1 cellular context compared by ENCODE assay signal in the genomic region with DNA sequence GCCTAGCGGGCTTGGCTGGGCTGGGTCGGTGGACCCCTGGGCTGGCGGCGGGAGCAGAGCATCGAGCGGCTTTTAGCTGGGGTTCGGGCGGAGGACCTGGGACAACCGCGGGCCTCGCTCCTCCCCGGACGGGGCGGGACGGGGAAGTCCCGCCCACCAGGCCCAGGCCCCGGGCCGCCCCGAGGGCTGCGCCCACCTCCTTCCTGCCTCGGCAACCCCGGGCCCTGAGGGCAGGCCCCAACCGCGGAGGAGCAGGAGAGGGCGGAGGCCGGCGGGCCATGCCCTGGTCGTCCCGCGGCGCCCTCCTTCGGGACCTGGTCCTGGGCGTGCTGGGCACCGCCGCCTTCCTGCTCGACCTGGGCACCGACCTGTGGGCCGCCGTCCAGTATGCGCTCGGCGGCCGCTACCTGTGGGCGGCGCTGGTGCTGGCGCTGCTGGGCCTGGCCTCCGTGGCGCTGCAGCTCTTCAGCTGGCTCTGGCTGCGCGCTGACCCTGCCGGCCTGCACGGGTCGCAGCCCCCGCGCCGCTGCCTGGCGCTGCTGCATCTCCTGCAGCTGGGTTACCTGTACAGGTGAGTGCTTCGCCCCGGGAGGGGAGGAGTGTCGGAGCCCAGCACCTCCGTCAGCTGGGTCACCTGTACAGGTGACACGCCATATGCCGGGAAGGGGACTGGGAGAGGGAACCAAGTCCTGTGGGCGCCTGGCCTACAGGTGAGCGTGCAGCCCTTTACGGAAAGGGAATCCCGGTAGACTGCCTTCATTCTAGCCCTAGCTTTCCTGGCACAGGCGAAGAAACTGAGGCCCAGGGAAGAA.
TF ChIP-seq lines count a peak whose summit lies in the region.

A gene with protein sequence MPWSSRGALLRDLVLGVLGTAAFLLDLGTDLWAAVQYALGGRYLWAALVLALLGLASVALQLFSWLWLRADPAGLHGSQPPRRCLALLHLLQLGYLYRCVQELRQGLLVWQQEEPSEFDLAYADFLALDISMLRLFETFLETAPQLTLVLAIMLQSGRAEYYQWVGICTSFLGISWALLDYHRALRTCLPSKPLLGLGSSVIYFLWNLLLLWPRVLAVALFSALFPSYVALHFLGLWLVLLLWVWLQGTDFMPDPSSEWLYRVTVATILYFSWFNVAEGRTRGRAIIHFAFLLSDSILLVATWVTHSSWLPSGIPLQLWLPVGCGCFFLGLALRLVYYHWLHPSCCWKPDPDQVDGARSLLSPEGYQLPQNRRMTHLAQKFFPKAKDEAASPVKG (plus strand): TSS at position 182 of the 812 bp plus-strand sequence. CDS start 97 bp downstream, at position 279.

TF ChIP-seq in HepG2, 621 proteins besides CTCF, POLR2A, EP300 and RAD21 (continued from another document and continues in another):
- no peak for TF ChIP-seq ZNF670 (CRISPR knock-in tag; IDR thresholded peaks at IDR 0.05; ENCODE audit: borderline replicate concordance)
- TF ChIP-seq YEATS2 (CRISPR knock-in tag; IDR thresholded peaks at IDR 0.05; ENCODE audit: borderline replicate concordance) = no peak
- TF ChIP-seq GZF1 (CRISPR knock-in tag; IDR thresholded peaks at IDR 0.05) = no peak
- no peak for TF ChIP-seq CBX1 (IDR thresholded peaks at IDR 0.05; ENCODE audit: low read depth)
- no peak for TF ChIP-seq BCL6 (CRISPR knock-in tag; IDR thresholded peaks at IDR 0.05)
- no peak for TF ChIP-seq SRSF1 (optimal IDR thresholded peaks at IDR 0.05; ENCODE audit: low read depth, low read length)
- no peak for TF ChIP-seq ZNF136 (CRISPR knock-in tag; IDR thresholded peaks at IDR 0.05; ENCODE audit: low read depth)
- TF ChIP-seq SAP130 (CRISPR knock-in tag; IDR thresholded peaks at IDR 0.05; ENCODE audit: low read depth) = peak; percentile 46; the same call in 1 of the 2 replicates
- TF ChIP-seq NFE2L1 (CRISPR knock-in tag; IDR thresholded peaks at IDR 0.05; ENCODE audit: borderline replicate concordance) = no peak
- no peak for TF ChIP-seq SATB2 (CRISPR knock-in tag; IDR thresholded peaks at IDR 0.05)
- TF ChIP-seq ZNF761 (CRISPR knock-in tag; conservative IDR thresholded peaks at IDR 0.05) = no peak
- TF ChIP-seq ELF3 (CRISPR knock-in tag; IDR thresholded peaks at IDR 0.05) = no peak; the same call in 1 of the 2 replicates
- no peak for TF ChIP-seq JARID2 (CRISPR knock-in tag; IDR thresholded peaks at IDR 0.05; ENCODE audit: insufficient replicate concordance)
- no peak for TF ChIP-seq SAFB2 (CRISPR knock-in tag; IDR thresholded peaks at IDR 0.05; ENCODE audit: borderline replicate concordance, low read depth)
- no peak for TF ChIP-seq NFYC (CRISPR knock-in tag; IDR thresholded peaks at IDR 0.05)
- peak; percentile 37 for TF ChIP-seq HNRNPLL (IDR thresholded peaks at IDR 0.05; ENCODE audit: low read depth, low read length, poor library complexity, severe bottlenecking)
- TF ChIP-seq ZBTB7A (CRISPR knock-in tag; IDR thresholded peaks at IDR 0.05) = no peak
- TF ChIP-seq ZNF775 (CRISPR knock-in tag; IDR thresholded peaks at IDR 0.05; ENCODE audit: borderline replicate concordance) = no peak
- no peak for TF ChIP-seq EED (CRISPR knock-in tag; IDR thresholded peaks at IDR 0.05)
- no peak for TF ChIP-seq TCF7L2 (IDR thresholded peaks at IDR 0.05; ENCODE audit: low read depth, low read length)
- no peak for TF ChIP-seq PAWR (CRISPR knock-in tag; IDR thresholded peaks at IDR 0.05; ENCODE audit: borderline replicate concordance)
- no peak for TF ChIP-seq HMG20A (CRISPR knock-in tag; IDR thresholded peaks at IDR 0.05; ENCODE audit: borderline replicate concordance)
- TF ChIP-seq MEIS2 (CRISPR knock-in tag; IDR thresholded peaks at IDR 0.05) = no peak
- peak; percentile 31; the same call in 1 of the 2 replicates for TF ChIP-seq SPEN (CRISPR knock-in tag; IDR thresholded peaks at IDR 0.05; ENCODE audit: low read depth)
- TF ChIP-seq, protein P1, sequence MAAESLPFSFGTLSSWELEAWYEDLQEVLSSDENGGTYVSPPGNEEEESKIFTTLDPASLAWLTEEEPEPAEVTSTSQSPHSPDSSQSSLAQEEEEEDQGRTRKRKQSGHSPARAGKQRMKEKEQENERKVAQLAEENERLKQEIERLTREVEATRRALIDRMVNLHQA (CRISPR knock-in tag; IDR thresholded peaks at IDR 0.05) = no peak
- TF ChIP-seq, protein P2, sequence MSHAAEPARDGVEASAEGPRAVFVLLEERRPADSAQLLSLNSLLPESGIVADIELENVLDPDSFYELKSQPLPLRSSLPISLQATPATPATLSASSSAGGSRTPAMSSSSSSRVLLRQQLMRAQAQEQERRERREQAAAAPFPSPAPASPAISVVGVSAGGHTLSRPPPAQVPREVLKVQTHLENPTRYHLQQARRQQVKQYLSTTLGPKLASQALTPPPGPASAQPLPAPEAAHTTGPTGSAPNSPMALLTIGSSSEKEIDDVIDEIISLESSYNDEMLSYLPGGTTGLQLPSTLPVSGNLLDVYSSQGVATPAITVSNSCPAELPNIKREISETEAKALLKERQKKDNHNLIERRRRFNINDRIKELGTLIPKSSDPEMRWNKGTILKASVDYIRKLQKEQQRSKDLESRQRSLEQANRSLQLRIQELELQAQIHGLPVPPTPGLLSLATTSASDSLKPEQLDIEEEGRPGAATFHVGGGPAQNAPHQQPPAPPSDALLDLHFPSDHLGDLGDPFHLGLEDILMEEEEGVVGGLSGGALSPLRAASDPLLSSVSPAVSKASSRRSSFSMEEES (CRISPR knock-in tag; IDR thresholded peaks at IDR 0.05) = no peak
- no peak for TF ChIP-seq GLI4 (CRISPR knock-in tag; IDR thresholded peaks at IDR 0.05; ENCODE audit: borderline replicate concordance)
- TF ChIP-seq, protein P3, sequence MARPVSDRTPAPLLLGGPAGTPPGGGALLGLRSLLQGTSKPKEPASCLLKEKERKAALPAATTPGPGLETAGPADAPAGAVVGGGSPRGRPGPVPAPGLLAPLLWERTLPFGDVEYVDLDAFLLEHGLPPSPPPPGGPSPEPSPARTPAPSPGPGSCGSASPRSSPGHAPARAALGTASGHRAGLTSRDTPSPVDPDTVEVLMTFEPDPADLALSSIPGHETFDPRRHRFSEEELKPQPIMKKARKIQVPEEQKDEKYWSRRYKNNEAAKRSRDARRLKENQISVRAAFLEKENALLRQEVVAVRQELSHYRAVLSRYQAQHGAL (CRISPR knock-in tag; IDR thresholded peaks at IDR 0.05; ENCODE audit: not compliant biosample characterization) = no peak
- TF ChIP-seq ZNF383 (CRISPR knock-in tag; IDR thresholded peaks at IDR 0.05; ENCODE audit: borderline replicate concordance) = no peak
- TF ChIP-seq ZKSCAN5 (CRISPR knock-in tag; IDR thresholded peaks at IDR 0.05) = no peak
- TF ChIP-seq ZNF549 (CRISPR knock-in tag; IDR thresholded peaks at IDR 0.05) = no peak
- no peak for TF ChIP-seq ZNF605 (CRISPR knock-in tag; IDR thresholded peaks at IDR 0.05)
- TF ChIP-seq, protein P4, sequence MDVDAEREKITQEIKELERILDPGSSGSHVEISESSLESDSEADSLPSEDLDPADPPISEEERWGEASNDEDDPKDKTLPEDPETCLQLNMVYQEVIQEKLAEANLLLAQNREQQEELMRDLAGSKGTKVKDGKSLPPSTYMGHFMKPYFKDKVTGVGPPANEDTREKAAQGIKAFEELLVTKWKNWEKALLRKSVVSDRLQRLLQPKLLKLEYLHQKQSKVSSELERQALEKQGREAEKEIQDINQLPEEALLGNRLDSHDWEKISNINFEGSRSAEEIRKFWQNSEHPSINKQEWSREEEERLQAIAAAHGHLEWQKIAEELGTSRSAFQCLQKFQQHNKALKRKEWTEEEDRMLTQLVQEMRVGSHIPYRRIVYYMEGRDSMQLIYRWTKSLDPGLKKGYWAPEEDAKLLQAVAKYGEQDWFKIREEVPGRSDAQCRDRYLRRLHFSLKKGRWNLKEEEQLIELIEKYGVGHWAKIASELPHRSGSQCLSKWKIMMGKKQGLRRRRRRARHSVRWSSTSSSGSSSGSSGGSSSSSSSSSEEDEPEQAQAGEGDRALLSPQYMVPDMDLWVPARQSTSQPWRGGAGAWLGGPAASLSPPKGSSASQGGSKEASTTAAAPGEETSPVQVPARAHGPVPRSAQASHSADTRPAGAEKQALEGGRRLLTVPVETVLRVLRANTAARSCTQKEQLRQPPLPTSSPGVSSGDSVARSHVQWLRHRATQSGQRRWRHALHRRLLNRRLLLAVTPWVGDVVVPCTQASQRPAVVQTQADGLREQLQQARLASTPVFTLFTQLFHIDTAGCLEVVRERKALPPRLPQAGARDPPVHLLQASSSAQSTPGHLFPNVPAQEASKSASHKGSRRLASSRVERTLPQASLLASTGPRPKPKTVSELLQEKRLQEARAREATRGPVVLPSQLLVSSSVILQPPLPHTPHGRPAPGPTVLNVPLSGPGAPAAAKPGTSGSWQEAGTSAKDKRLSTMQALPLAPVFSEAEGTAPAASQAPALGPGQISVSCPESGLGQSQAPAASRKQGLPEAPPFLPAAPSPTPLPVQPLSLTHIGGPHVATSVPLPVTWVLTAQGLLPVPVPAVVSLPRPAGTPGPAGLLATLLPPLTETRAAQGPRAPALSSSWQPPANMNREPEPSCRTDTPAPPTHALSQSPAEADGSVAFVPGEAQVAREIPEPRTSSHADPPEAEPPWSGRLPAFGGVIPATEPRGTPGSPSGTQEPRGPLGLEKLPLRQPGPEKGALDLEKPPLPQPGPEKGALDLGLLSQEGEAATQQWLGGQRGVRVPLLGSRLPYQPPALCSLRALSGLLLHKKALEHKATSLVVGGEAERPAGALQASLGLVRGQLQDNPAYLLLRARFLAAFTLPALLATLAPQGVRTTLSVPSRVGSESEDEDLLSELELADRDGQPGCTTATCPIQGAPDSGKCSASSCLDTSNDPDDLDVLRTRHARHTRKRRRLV (CRISPR knock-in tag; IDR thresholded peaks at IDR 0.05) = no peak
- no peak for TF ChIP-seq NKX3-1 (CRISPR knock-in tag; IDR thresholded peaks at IDR 0.05)
- no peak for TF ChIP-seq EHMT2 (IDR thresholded peaks at IDR 0.05; ENCODE audit: borderline replicate concordance, low read depth, low read length)
- TF ChIP-seq, protein P5, sequence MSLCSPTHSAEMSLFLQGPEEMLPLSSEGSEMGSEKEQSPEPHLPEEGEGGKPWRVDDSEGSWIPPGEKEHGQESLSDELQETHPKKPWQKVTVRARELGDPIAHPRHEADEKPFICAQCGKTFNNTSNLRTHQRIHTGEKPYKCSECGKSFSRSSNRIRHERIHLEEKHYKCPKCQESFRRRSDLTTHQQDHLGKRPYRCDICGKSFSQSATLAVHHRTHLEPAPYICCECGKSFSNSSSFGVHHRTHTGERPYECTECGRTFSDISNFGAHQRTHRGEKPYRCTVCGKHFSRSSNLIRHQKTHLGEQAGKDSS (CRISPR knock-in tag; IDR thresholded peaks at IDR 0.05; ENCODE audit: borderline replicate concordance, low read depth) = no peak
- no peak for TF ChIP-seq ZNF788 (CRISPR knock-in tag; IDR thresholded peaks at IDR 0.05; ENCODE audit: borderline replicate concordance)
- no peak for TF ChIP-seq HOXA5 (CRISPR knock-in tag; IDR thresholded peaks at IDR 0.05)
- TF ChIP-seq PHF5A (CRISPR knock-in tag; IDR thresholded peaks at IDR 0.05; ENCODE audit: low read depth, unreplicated experiment) = no peak
- peak; percentile 61; the same call in 1 of the 2 replicates for TF ChIP-seq ZNF563 (CRISPR knock-in tag; IDR thresholded peaks at IDR 0.05)
- TF ChIP-seq, protein P6, sequence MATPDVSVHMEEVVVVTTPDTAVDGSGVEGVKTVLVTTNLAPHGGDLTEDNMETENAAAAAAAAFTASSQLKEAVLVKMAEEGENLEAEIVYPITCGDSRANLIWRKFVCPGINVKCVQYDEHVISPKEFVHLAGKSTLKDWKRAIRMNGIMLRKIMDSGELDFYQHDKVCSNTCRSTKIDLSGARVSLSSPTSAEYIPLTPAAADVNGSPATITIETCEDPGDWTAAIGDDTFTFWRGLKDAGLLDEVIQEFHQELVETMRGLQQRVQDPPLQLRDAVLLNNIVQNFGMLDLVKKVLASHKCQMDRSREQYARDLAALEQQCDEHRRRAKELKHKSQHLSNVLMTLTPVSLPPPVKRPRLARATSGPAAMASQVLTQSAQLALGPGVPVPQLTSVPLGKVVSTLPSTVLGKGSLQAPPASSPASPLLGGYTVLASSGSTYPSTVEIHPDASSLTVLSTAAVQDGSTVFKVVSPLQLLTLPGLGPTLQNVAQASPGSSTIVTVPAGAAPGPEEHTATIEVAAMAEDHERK (CRISPR knock-in tag; IDR thresholded peaks at IDR 0.05; ENCODE audit: low read depth) = no peak
- TF ChIP-seq RFXANK (CRISPR knock-in tag; IDR thresholded peaks at IDR 0.05) = no peak
- no peak for TF ChIP-seq GPN1 (CRISPR knock-in tag; IDR thresholded peaks at IDR 0.05; ENCODE audit: borderline replicate concordance)
- TF ChIP-seq, protein P7, sequence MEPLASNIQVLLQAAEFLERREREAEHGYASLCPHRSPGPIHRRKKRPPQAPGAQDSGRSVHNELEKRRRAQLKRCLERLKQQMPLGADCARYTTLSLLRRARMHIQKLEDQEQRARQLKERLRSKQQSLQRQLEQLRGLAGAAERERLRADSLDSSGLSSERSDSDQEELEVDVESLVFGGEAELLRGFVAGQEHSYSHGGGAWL (CRISPR knock-in tag; IDR thresholded peaks at IDR 0.05) = peak; percentile 28; the same call in 1 of the 2 replicates
- no peak for TF ChIP-seq NCOA1 (CRISPR knock-in tag; IDR thresholded peaks at IDR 0.05)
- no peak for TF ChIP-seq MTA1 (CRISPR knock-in tag; IDR thresholded peaks at IDR 0.05; ENCODE audit: borderline replicate concordance)
- TF ChIP-seq NFYB (CRISPR knock-in tag; IDR thresholded peaks at IDR 0.05) = no peak
- TF ChIP-seq ZNF382 (CRISPR knock-in tag; IDR thresholded peaks at IDR 0.05; ENCODE audit: borderline replicate concordance) = no peak
- TF ChIP-seq, protein P8, sequence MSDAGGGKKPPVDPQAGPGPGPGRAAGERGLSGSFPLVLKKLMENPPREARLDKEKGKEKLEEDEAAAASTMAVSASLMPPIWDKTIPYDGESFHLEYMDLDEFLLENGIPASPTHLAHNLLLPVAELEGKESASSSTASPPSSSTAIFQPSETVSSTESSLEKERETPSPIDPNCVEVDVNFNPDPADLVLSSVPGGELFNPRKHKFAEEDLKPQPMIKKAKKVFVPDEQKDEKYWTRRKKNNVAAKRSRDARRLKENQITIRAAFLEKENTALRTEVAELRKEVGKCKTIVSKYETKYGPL (CRISPR knock-in tag; IDR thresholded peaks at IDR 0.05) = no peak
- TF ChIP-seq CCAR2 (optimal IDR thresholded peaks at IDR 0.05; ENCODE audit: low read depth, low read length) = no peak
- no peak for TF ChIP-seq ZNF782 (CRISPR knock-in tag; IDR thresholded peaks at IDR 0.05; ENCODE audit: borderline replicate concordance)
- no peak for TF ChIP-seq ZBTB1 (CRISPR knock-in tag; IDR thresholded peaks at IDR 0.05; ENCODE audit: borderline replicate concordance)
- no peak for TF ChIP-seq ZNF34 (CRISPR knock-in tag; IDR thresholded peaks at IDR 0.05; ENCODE audit: borderline replicate concordance)
- TF ChIP-seq AKAP8 (CRISPR knock-in tag; IDR thresholded peaks at IDR 0.05) = no peak
- TF ChIP-seq, protein P9, sequence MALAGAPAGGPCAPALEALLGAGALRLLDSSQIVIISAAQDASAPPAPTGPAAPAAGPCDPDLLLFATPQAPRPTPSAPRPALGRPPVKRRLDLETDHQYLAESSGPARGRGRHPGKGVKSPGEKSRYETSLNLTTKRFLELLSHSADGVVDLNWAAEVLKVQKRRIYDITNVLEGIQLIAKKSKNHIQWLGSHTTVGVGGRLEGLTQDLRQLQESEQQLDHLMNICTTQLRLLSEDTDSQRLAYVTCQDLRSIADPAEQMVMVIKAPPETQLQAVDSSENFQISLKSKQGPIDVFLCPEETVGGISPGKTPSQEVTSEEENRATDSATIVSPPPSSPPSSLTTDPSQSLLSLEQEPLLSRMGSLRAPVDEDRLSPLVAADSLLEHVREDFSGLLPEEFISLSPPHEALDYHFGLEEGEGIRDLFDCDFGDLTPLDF (CRISPR knock-in tag; IDR thresholded peaks at IDR 0.05) = no peak
- no peak for TF ChIP-seq RNF2 (conservative IDR thresholded peaks at IDR 0.05; ENCODE audit: low read depth)
- TF ChIP-seq ZNF841 (CRISPR knock-in tag; IDR thresholded peaks at IDR 0.05; ENCODE audit: borderline replicate concordance) = no peak
